In the genomic region with DNA sequence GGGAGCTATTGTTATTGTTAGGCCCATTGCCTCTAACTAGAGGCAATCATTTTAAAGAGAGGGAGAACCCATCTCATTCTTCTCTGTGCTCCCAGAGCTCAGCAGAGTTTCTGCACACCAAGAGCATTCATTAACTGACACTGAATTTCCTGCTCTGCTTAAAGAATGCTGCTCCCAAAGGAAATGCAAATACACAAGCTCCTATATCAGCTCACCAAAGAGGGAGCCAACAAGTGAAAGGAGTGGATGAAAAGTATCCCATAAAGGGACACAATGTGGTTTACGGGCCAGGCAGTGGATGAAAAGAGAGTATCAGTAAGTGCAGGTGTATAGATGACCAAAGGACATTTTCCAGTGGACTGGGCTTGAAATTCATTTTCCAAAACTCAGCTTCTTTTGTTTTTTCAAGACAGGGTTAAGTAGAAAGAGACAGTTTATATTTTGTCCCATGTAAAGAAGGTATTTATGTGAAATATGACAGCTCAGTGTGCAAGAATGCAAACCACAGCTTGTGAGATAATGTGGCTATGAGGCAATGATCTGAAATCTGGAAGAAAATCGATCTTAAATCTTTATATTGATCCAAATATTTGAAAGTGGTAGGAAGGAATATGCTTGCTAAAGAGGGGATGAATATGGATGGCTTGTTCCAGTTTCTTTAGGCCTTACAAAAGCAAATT, we compare ENCODE assay signal across 17 cellular contexts.
DNase-seq lines count a peak whose midpoint lies in the region; ATAC-seq, FAIRE-seq and TF ChIP-seq lines count a peak whose summit lies in the region.
"Had no signal": no experiment of that assay in that cellular context is flagged by ENCODE, and none has a peak within 500 bp of the region (broad histone marks: within the 10 kb centered on the region; RNA-seq: fewer than 3 reads in every experiment).

No MANE protein-coding gene starts in this region.

- no peak for TF ChIP-seq POLR2A in GM18505 (IDR thresholded peaks at IDR 0.05; ENCODE audit: borderline replicate concordance, extremely low read depth, insufficient read depth, insufficient read length)

- peak; percentile 48 for FAIRE-seq in urothelium cell line (lab: Jason Lieb, UNC)

- no peak for ATAC-seq in GM18505 (IDR thresholded peaks at IDR 0.05; ENCODE audit: unreplicated experiment)
- ATAC-seq: effector memory CD8-positive, alpha-beta T cell; left lung; natural killer cell; right lobe of liver; T-helper 17 cell had no signal

- DNase-seq in DMS153 (lab: John Stamatoyannopoulos, UW) = peak; percentile 19
- DNase-seq in DMS153 treated with DMSO at 0.1 percent for 48 hours (lab: John Stamatoyannopoulos, UW; ENCODE audit: unreplicated experiment) = no peak
- DNase-seq in amniotic epithelial cell (ENCODE audit: low read depth) = peak; percentile 43
- peak; percentile 47 for DNase-seq in glomerular visceral epithelial cell (ENCODE audit: extremely low spot score)
- no peak for DNase-seq in urothelium cell line (ENCODE audit: low spot score)
- DNase-seq in amygdala (lab: John Stamatoyannopoulos, UW) = no peak
- DNase-seq in activated CD4-positive, alpha-beta T cell treated with anti-CD3 and anti-CD28 coated beads for 48 hours = no peak
- DNase-seq: activated CD4-positive, alpha-beta T cell treated with anti-CD3 and anti-CD28 coated beads, Interleukin-2, amount 50 U/mL, for 1 hour; effector memory CD8-positive, alpha-beta T cell; head of caudate nucleus; left lung; natural killer cell; NCI-H1105; NCI-H524; right lobe of liver; T-helper 17 cell had no signal

Comparison
In these comparisons a context has a peak if more than half of its experiments do, and no peak if none do; other contexts are left out.
1. DNase-seq: peak in DMS153 (single experiment), amniotic epithelial cell (single experiment) and glomerular visceral epithelial cell (single experiment); none in DMS153 treated with DMSO at 0.1 percent for 48 hours (single experiment), urothelium cell line (single experiment), amygdala (0 of 56) and activated CD4-positive, alpha-beta T cell treated with anti-CD3 and anti-CD28 coated beads for 48 hours (single experiment).